Comparison of ENCODE assay signal across 16 cellular contexts in the genomic region with DNA sequence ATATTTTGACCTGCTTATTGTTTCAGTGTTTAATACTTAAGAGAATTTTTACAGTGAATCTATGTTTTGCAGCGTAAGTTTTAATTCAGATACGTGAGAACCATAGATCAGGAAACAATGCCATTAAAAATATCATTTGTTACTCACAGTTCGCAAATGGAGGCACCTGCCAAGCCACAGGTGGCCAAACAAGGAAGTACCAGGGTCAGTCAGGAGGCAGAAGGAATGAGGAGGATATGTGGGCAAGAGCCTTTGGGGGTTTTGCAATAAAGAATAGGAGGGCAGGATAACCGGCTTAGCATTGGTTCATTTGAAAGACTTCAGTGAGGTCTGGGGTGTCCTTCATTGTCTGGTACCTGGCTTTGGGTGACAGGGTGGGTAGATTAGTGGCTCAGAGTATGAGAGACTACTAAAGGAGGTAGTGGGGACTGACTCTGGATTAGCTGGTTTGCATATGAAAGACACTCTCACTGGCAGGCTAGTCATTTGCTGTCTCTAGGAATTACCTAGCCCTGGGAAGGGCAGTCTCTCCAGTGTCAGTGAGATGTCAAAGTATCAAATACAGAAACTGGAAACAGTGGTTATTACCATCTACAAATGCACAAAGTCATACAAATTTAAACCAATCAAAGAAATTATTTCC.
"Had no signal": no experiment of that assay in that cellular context is flagged by ENCODE, and none has a peak within 500 bp of the region (broad histone marks: within the 10 kb centered on the region; RNA-seq: fewer than 3 reads in every experiment).

No MANE protein-coding gene starts in this region.

- H3K4me3 ChIP-seq: mucosa of descending colon had no signal

- H3K27ac Mint-ChIP-seq: dendritic cell treated with granulocyte-macrophage colony-stimulating factor and Interleukin-4, amounts not matched to agents 40 ng/mL and 50 ng/mL, for 4 days; naive thymus-derived CD4-positive, alpha-beta T cell had no signal

- H3K27me3 Mint-ChIP-seq: dendritic cell treated with granulocyte-macrophage colony-stimulating factor and Interleukin-4, amounts not matched to agents 40 ng/mL and 50 ng/mL, for 4 days had no signal

- H3K27me3 ChIP-seq: neutrophil had no signal

- DNase-seq: activated CD4-positive, alpha-beta T cell treated with anti-CD3 and anti-CD28 coated beads, Interleukin-2, amount 50 U/mL, for 1 hour; activated naive CD4-positive, alpha-beta T cell; activated T-cell treated with anti-CD3 and anti-CD28 coated beads for 4 hours; aorta; effector memory CD4-positive, alpha-beta T cell; head of caudate nucleus; mucosa of descending colon; naive thymus-derived CD4-positive, alpha-beta T cell; stimulated activated CD4-positive, alpha-beta T cell treated with anti-CD3 and anti-CD28 coated beads, Interleukin-12 subunit alpha, Interleukin-12 subunit beta, amount 100 ng/mL, for 4 hours; stimulated activated CD4-positive, alpha-beta T cell treated with anti-CD3 and anti-CD28 coated beads, Interleukin-2, amount 100 ng/mL, for 24 hours; T-helper 9 cell had no signal

- H3K36me3 ChIP-seq: neutrophil had no signal

- H3K4me1 Mint-ChIP-seq: naive thymus-derived CD4-positive, alpha-beta T cell had no signal

- H3K27ac ChIP-seq: epithelial cell of prostate, neutrophil had no signal

- H3K36me3 Mint-ChIP-seq: naive thymus-derived CD4-positive, alpha-beta T cell had no signal

- H3K9me3 ChIP-seq: mucosa of descending colon, neutrophil had no signal

- ATAC-seq: activated CD4-positive, CD25-positive, alpha-beta regulatory T cell treated with anti-CD3 and anti-CD28 coated beads, Interleukin-2, amount 50 U/mL, for 24 hours; left lobe of liver; mucosa of descending colon; naive thymus-derived CD4-positive, alpha-beta T cell had no signal

- H3K4me3 Mint-ChIP-seq: dendritic cell treated with granulocyte-macrophage colony-stimulating factor and Interleukin-4, amounts not matched to agents 40 ng/mL and 50 ng/mL, for 4 days; naive thymus-derived CD4-positive, alpha-beta T cell had no signal
